Comparison of ENCODE assay signal across 1 cellular context in genomic region chr11:45899448-45900174, GRCh38.
TF ChIP-seq lines count a peak whose summit lies in the region.

No MANE protein-coding gene starts in this region.

TF ChIP-seq in HepG2, 621 proteins besides CTCF, POLR2A, EP300 and RAD21 (continued from another document):
- TF ChIP-seq PRDM10 (CRISPR knock-in tag; IDR thresholded peaks at IDR 0.05; ENCODE audit: low read depth) (peak; percentile 98), ZNF33B (CRISPR knock-in tag; IDR thresholded peaks at IDR 0.05) (no peak), MYC (CRISPR knock-in tag; IDR thresholded peaks at IDR 0.05; ENCODE audit: borderline replicate concordance) (0 out of 2 replicates have a peak, but pooled peaks have one; percentile 11), UBTF (CRISPR knock-in tag; IDR thresholded peaks at IDR 0.05) (peak; percentile 91; the same call in 1 of the 2 replicates), SRSF9 (IDR thresholded peaks at IDR 0.05; ENCODE audit: borderline replicate concordance, insufficient read depth, low read depth, low read length, poor library complexity, severe bottlenecking) (no peak), NFYC (CRISPR knock-in tag; IDR thresholded peaks at IDR 0.05) (no peak), ZNF644 (CRISPR knock-in tag; IDR thresholded peaks at IDR 0.05; ENCODE audit: low read depth) (no peak), MBD4 (IDR thresholded peaks at IDR 0.05; ENCODE audit: borderline replicate concordance, low read length) (no peak), ZFP90 (CRISPR knock-in tag; IDR thresholded peaks at IDR 0.05; ENCODE audit: borderline replicate concordance) (no peak), RBFOX2 (IDR thresholded peaks at IDR 0.05; ENCODE audit: low read depth, low read length) (no peak), GTF3A (CRISPR knock-in tag; conservative IDR thresholded peaks at IDR 0.05) (no peak), PRPF4 (IDR thresholded peaks at IDR 0.05; ENCODE audit: low read depth, low read length, poor library complexity, severe bottlenecking) (no peak), MXD1 (CRISPR knock-in tag; IDR thresholded peaks at IDR 0.05) (no peak)
- TF ChIP-seq, protein P1, sequence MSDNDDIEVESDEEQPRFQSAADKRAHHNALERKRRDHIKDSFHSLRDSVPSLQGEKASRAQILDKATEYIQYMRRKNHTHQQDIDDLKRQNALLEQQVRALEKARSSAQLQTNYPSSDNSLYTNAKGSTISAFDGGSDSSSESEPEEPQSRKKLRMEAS (IDR thresholded peaks at IDR 0.05): peak; percentile 22; the same call in 1 of the 2 replicates
- TF ChIP-seq, protein P2, sequence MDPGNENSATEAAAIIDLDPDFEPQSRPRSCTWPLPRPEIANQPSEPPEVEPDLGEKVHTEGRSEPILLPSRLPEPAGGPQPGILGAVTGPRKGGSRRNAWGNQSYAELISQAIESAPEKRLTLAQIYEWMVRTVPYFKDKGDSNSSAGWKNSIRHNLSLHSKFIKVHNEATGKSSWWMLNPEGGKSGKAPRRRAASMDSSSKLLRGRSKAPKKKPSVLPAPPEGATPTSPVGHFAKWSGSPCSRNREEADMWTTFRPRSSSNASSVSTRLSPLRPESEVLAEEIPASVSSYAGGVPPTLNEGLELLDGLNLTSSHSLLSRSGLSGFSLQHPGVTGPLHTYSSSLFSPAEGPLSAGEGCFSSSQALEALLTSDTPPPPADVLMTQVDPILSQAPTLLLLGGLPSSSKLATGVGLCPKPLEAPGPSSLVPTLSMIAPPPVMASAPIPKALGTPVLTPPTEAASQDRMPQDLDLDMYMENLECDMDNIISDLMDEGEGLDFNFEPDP (CRISPR knock-in tag; conservative IDR thresholded peaks at IDR 0.05): no peak
- TF ChIP-seq, protein P3, sequence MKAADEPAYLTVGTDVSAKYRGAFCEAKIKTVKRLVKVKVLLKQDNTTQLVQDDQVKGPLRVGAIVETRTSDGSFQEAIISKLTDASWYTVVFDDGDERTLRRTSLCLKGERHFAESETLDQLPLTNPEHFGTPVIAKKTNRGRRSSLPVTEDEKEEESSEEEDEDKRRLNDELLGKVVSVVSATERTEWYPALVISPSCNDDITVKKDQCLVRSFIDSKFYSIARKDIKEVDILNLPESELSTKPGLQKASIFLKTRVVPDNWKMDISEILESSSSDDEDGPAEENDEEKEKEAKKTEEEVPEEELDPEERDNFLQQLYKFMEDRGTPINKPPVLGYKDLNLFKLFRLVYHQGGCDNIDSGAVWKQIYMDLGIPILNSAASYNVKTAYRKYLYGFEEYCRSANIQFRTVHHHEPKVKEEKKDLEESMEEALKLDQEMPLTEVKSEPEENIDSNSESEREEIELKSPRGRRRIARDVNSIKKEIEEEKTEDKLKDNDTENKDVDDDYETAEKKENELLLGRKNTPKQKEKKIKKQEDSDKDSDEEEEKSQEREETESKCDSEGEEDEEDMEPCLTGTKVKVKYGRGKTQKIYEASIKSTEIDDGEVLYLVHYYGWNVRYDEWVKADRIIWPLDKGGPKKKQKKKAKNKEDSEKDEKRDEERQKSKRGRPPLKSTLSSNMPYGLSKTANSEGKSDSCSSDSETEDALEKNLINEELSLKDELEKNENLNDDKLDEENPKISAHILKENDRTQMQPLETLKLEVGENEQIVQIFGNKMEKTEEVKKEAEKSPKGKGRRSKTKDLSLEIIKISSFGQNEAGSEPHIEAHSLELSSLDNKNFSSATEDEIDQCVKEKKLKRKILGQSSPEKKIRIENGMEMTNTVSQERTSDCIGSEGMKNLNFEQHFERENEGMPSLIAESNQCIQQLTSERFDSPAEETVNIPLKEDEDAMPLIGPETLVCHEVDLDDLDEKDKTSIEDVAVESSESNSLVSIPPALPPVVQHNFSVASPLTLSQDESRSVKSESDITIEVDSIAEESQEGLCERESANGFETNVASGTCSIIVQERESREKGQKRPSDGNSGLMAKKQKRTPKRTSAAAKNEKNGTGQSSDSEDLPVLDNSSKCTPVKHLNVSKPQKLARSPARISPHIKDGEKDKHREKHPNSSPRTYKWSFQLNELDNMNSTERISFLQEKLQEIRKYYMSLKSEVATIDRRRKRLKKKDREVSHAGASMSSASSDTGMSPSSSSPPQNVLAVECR (CRISPR knock-in tag; IDR thresholded peaks at IDR 0.05; ENCODE audit: borderline replicate concordance): peak; percentile 61; the same call in 1 of the 2 replicates
